ENCODE assay signal across 8 cellular contexts in the genomic region with DNA sequence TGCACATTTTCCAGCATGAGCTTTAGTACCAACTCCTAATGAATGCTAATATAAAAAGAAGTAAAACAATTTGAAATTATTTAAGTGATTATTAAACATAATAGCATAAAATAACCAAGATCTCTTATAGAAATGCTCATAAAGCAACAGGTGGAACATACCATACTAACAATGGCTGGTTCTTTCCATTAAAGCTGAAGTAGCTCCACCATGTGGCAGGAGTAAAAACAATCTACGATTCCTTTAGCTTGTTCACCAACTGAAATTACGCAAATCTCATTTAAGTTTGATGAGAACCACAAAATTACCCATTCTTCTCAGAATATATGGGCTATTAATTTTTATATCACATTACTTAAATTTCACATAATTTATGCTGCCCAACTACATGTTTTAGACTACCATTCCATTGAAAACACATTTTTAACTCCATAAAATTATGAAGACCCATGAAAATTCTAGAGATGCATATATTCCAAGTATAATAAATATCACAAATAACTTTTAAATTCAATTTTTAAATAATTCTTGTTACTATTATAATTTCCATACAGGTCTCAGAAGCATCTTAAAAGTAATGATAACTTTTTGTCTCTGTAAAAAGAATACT.
DNase-seq lines count a peak whose midpoint lies in the region; ATAC-seq, FAIRE-seq and TF ChIP-seq lines count a peak whose summit lies in the region.

No MANE protein-coding gene starts in this region.

- TF ChIP-seq CTCF in astrocyte of the cerebellum (IDR thresholded peaks at IDR 0.05; ENCODE audit: low read depth, low read length, missing control alignments) (peak; percentile 48), HepG2 (CRISPR knock-in tag; IDR thresholded peaks at IDR 0.05) (peak; percentile 87)

- no peaks in the 10 kb centered on the region for H3K27me3 ChIP-seq in HepG2 (ENCODE audit: control insufficient read depth in 1 of 2, insufficient read depth in 2 of 2, low read length in 2 of 2)

- intact Hi-C loops in HepG2 (cut with micrococcal nuclease; ENCODE audit: unreplicated experiment) = loop anchor here (1.0 to 5.0 kb wide), 4 partner anchors 56 to 253 kb away; no protein-coding TSS in a partner anchor

- H3K4me1 ChIP-seq in HepG2 (ENCODE audit: insufficient read depth, low read length) = no peaks in the 10 kb centered on the region

- no peak overlapping the region for H2AFZ ChIP-seq in HepG2 (ENCODE audit: low read length)

- no peaks in the 10 kb centered on the region for H3K79me2 ChIP-seq in HepG2 (ENCODE audit: insufficient read depth, low read length)

- H3K4me3 ChIP-seq in astrocyte of the cerebellum (ENCODE audit: low read depth, low read length) = no peak overlapping the region
- H3K4me3 ChIP-seq in HepG2 (replicated peaks in 1 of 3; ENCODE audit: insufficient read depth in 1 of 3, low read depth in 2 of 3, low read length in 3 of 3) = no peak overlapping the region

- no peak overlapping the region for H3K27ac ChIP-seq in HepG2 (ENCODE audit: extremely low read length, insufficient read depth, low read length)

- peak; percentile 74 for FAIRE-seq in HepG2 (lab: Jason Lieb, UNC)

- POLR2A ChIA-PET in HepG2 (lab: Yijun Ruan, JAX) = interaction anchor here (1.2 kb wide), 1 partner anchor 56 kb away, joined by 5 read pairs; no protein-coding TSS in a partner anchor

- no peak for TF ChIP-seq POLR2A in HepG2 (IDR thresholded peaks at IDR 0.05; ENCODE audit: insufficient read depth in 1 of 2, low read depth in 2 of 2, low read length in 2 of 2)

- in situ Hi-C loops in astrocyte of the cerebellum (cut with HindIII; ENCODE audit: low sequenced_read_pairs) = no loop called here
- in situ Hi-C loops in HepG2 (cut with HindIII; ENCODE audit: extremely low pct_ligation_motif_present, low pct_unique_long_range_greater_than_20kb) = loop anchor here (5.0 to 10.0 kb wide), 2 partner anchors 58 to 211 kb away; no protein-coding TSS in a partner anchor

- no peaks in the 10 kb centered on the region for H4K20me1 ChIP-seq in HepG2 (ENCODE audit: insufficient read depth, low read length)

- H3K36me3 ChIP-seq in HepG2 (replicated peaks in 1 of 2; ENCODE audit: control insufficient read depth in 1 of 2, insufficient read depth in 2 of 2, low read length in 2 of 2) = no peaks in the 10 kb centered on the region

- CTCF ChIA-PET in HepG2 (lab: Yijun Ruan, JAX; ENCODE audit: low intra/inter-chr PET ratio, low total read pairs) = interaction anchor here (0.7 to 2.9 kb wide), 9 partner anchors 32 to 213 kb away, joined by 3 to 100 read pairs (median 6); no protein-coding TSS in a partner anchor

- no peak overlapping the region for H3K9ac ChIP-seq in HepG2 (ENCODE audit: insufficient read depth, low read depth, low read length)

- no TSS peak for BruUV-seq in HepG2 (replicated peaks; lab: Mats Ljungman, UMichigan)

- TF ChIP-seq EP300 in HepG2 (IDR thresholded peaks at IDR 0.05; ENCODE audit: low read depth in 2 of 2, low read length in 2 of 2) (no peak), HepG2 (CRISPR knock-in tag; IDR thresholded peaks at IDR 0.05; ENCODE audit: borderline replicate concordance) (no peak)

- DNase-seq in NCI-H82 (lab: John Stamatoyannopoulos, UW) = peak; percentile 76
- no peak for DNase-seq in NCI-H82 treated with DMSO at 0.1 percent for 48 hours (lab: John Stamatoyannopoulos, UW; ENCODE audit: unreplicated experiment)
- peak; percentile 20 for DNase-seq in NCI-H2107 (lab: John Stamatoyannopoulos, UW)
- DNase-seq in astrocyte of the cerebellum (ENCODE audit: low read depth) = no peak
- DNase-seq in HepG2 (ENCODE audit: low spot score) = peak; percentile 79
- no peak for DNase-seq in stimulated activated CD4-positive, alpha-beta T cell treated with anti-CD3 and anti-CD28 coated beads, Interleukin-1b, Interleukin-23, amount 100 ng/mL, for 48 hours

- ATAC-seq in HepG2 = peak; percentile 87
- no peak for ATAC-seq in HG02970 (IDR thresholded peaks at IDR 0.05; ENCODE audit: low FRiP score, unreplicated experiment)
- no peak for ATAC-seq in GM18858 (IDR thresholded peaks at IDR 0.05; ENCODE audit: unreplicated experiment)

- TF ChIP-seq RAD21 in HepG2 (CRISPR knock-in tag; IDR thresholded peaks at IDR 0.05) = no peak; the same call in 1 of the 2 replicates

- under 1% methylated on average over 2 of the region's 2 CpGs for WGBS in HepG2 (ENCODE audit: low lambda C conversion rate)

- no peaks in the 10 kb centered on the region for H3K9me3 ChIP-seq in HepG2 (ENCODE audit: low read length)

- no peak overlapping the region for H3K4me2 ChIP-seq in HepG2 (ENCODE audit: low read depth, low read length)

TF ChIP-seq in HepG2, 621 proteins besides CTCF, POLR2A, EP300 and RAD21 (continues in another document):
- TF ChIP-seq, protein P1, sequence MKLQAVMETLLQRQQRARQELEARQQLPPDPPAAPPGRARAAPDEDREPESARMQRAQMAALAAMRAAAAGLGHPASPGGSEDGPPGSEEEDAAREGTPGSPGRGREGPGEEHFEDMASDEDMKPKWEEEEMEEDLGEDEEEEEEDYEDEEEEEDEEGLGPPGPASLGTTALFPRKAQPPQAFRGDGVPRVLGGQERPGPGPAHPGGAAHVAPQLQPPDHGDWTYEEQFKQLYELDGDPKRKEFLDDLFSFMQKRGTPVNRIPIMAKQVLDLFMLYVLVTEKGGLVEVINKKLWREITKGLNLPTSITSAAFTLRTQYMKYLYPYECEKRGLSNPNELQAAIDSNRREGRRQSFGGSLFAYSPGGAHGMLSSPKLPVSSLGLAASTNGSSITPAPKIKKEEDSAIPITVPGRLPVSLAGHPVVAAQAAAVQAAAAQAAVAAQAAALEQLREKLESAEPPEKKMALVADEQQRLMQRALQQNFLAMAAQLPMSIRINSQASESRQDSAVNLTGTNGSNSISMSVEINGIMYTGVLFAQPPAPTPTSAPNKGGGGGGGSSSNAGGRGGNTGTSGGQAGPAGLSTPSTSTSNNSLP (IDR thresholded peaks at IDR 0.05; ENCODE audit: low read depth, low read length) = 0 out of 2 replicates have a peak, but pooled peaks have one; percentile 45
- TF ChIP-seq MEIS2 (CRISPR knock-in tag; IDR thresholded peaks at IDR 0.05) (no peak), IRF2 (CRISPR knock-in tag; IDR thresholded peaks at IDR 0.05) (peak; percentile 27; the same call in 1 of the 2 replicates), HNF4G (IDR thresholded peaks at IDR 0.05; ENCODE audit: borderline replicate concordance, low read depth, low read length) (no peak), HNF4G (CRISPR knock-in tag; IDR thresholded peaks at IDR 0.05; ENCODE audit: borderline replicate concordance, low read depth) (no peak), PPARG (CRISPR knock-in tag; conservative IDR thresholded peaks at IDR 0.05) (no peak), HOXA5 (CRISPR knock-in tag; IDR thresholded peaks at IDR 0.05) (0 out of 2 replicates have a peak, but pooled peaks have one; percentile 35), NR2F1 (CRISPR knock-in tag; IDR thresholded peaks at IDR 0.05) (no peak), RCOR2 (CRISPR knock-in tag; IDR thresholded peaks at IDR 0.05) (no peak), SNAPC2 (CRISPR knock-in tag; IDR thresholded peaks at IDR 0.05) (peak; percentile 29; the same call in 1 of the 2 replicates), MTA1 (CRISPR knock-in tag; IDR thresholded peaks at IDR 0.05; ENCODE audit: borderline replicate concordance) (no peak), KAT7 (CRISPR knock-in tag; IDR thresholded peaks at IDR 0.05; ENCODE audit: borderline replicate concordance) (no peak)
- TF ChIP-seq, protein P2, sequence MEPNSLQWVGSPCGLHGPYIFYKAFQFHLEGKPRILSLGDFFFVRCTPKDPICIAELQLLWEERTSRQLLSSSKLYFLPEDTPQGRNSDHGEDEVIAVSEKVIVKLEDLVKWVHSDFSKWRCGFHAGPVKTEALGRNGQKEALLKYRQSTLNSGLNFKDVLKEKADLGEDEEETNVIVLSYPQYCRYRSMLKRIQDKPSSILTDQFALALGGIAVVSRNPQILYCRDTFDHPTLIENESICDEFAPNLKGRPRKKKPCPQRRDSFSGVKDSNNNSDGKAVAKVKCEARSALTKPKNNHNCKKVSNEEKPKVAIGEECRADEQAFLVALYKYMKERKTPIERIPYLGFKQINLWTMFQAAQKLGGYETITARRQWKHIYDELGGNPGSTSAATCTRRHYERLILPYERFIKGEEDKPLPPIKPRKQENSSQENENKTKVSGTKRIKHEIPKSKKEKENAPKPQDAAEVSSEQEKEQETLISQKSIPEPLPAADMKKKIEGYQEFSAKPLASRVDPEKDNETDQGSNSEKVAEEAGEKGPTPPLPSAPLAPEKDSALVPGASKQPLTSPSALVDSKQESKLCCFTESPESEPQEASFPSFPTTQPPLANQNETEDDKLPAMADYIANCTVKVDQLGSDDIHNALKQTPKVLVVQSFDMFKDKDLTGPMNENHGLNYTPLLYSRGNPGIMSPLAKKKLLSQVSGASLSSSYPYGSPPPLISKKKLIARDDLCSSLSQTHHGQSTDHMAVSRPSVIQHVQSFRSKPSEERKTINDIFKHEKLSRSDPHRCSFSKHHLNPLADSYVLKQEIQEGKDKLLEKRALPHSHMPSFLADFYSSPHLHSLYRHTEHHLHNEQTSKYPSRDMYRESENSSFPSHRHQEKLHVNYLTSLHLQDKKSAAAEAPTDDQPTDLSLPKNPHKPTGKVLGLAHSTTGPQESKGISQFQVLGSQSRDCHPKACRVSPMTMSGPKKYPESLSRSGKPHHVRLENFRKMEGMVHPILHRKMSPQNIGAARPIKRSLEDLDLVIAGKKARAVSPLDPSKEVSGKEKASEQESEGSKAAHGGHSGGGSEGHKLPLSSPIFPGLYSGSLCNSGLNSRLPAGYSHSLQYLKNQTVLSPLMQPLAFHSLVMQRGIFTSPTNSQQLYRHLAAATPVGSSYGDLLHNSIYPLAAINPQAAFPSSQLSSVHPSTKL (CRISPR knock-in tag; IDR thresholded peaks at IDR 0.05) = peak; percentile 39; the same call in 1 of the 2 replicates
- TF ChIP-seq, protein P3, sequence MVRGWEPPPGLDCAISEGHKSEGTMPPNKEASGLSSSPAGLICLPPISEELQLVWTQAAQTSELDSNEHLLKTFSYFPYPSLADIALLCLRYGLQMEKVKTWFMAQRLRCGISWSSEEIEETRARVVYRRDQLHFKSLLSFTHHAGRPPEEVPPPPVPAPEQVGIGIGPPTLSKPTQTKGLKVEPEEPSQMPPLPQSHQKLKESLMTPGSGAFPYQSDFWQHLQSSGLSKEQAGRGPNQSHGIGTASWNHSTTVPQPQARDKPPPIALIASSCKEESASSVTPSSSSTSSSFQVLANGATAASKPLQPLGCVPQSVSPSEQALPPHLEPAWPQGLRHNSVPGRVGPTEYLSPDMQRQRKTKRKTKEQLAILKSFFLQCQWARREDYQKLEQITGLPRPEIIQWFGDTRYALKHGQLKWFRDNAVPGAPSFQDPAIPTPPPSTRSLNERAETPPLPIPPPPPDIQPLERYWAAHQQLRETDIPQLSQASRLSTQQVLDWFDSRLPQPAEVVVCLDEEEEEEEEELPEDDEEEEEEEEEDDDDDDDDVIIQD (CRISPR knock-in tag; IDR thresholded peaks at IDR 0.05; ENCODE audit: low read depth) = 0 out of 2 replicates have a peak, but pooled peaks have one; percentile 28

Comparison
In these comparisons a context has a peak if more than half of its experiments do, and no peak if none do; other contexts are left out.
1. DNase-seq: peak in NCI-H82 (single experiment), NCI-H2107 (single experiment) and HepG2 (single experiment); none in NCI-H82 treated with DMSO at 0.1 percent for 48 hours (single experiment), astrocyte of the cerebellum (single experiment) and stimulated activated CD4-positive, alpha-beta T cell treated with anti-CD3 and anti-CD28 coated beads, Interleukin-1b, Interleukin-23, amount 100 ng/mL, for 48 hours (single experiment).